11 cellular contexts compared by ENCODE assay signal in genomic region chr1:190663962-190664361, GRCh38.
"Had no signal": no experiment of that assay in that cellular context is flagged by ENCODE, and none has a peak within 500 bp of the region (broad histone marks: within the 10 kb centered on the region; RNA-seq: fewer than 3 reads in every experiment).

No MANE protein-coding gene starts in this region.

- ATAC-seq: left cardiac atrium, mucosa of descending colon had no signal

- DNase-seq: activated CD4-positive, alpha-beta T cell treated with anti-CD3 and anti-CD28 coated beads, Interleukin-2, amount 50 U/mL, for 4 hours; activated gamma-delta T cell; foreskin melanocyte; head of caudate nucleus; left cardiac atrium; mesenchymal stem cell; mucosa of descending colon; naive B cell; stimulated activated CD4-positive, alpha-beta T cell treated with anti-CD3 and anti-CD28 coated beads, Interleukin-2, amount 100 ng/mL, for 24 hours; stimulated activated naive CD4-positive, alpha-beta T cell treated with Interleukin-2 at 50 U/mL for 16 hours; thyroid gland had no signal
